In the genomic region with DNA sequence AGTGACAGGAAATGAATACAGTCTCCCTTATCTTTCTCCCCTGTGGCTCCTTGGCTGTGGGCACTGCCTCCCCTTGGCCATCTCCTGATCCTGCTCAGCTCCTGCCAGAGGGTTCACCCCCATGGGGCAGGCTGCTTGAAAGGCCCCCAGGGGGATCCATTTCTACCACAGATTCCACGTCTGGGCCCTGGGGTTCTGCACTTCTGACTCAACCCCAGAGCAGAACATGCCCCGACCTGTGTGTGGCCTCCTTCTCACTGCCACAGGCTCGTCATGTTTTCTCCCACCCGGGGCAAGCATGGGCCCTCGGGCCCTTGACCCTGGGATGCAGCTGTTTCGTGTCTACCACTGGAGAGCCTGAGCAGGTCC, we compare ENCODE assay signal across 21 cellular contexts.
DNase-seq lines count a peak whose midpoint lies in the region; ATAC-seq lines count a peak whose summit lies in the region.
"Had no signal": no experiment of that assay in that cellular context is flagged by ENCODE, and none has a peak within 500 bp of the region (broad histone marks: within the 10 kb centered on the region; RNA-seq: fewer than 3 reads in every experiment).

No MANE protein-coding gene starts in this region.

- no peaks in the 10 kb centered on the region for H3K27me3 ChIP-seq in BLaER1 treated with 17β-estradiol and CSF1 and Interleukin-3, amounts not matched to agents 10 nM and 100 nM
- H3K27me3 ChIP-seq in SJSA1 (replicated peaks), result no peaks in the 10 kb centered on the region

- no peak overlapping the region for H3K4me3 ChIP-seq in BLaER1 treated with 17β-estradiol and CSF1 and Interleukin-3, amounts not matched to agents 10 nM and 100 nM
- no peak overlapping the region for H3K4me3 ChIP-seq in SJSA1
- H3K4me3 ChIP-seq: smooth muscle cell had no signal

- peaks cover 50 to 59% (median 56%) of the 10 kb centered on the region in 10 experiments for H3K4me1 ChIP-seq in BLaER1 treated with 17β-estradiol and CSF1 and Interleukin-3, amounts not matched to agents 10 nM and 100 nM
- H3K4me1 ChIP-seq in SJSA1 (replicated peaks), result peaks cover 46% of the 10 kb centered on the region

- ATAC-seq in HG02571 (IDR thresholded peaks at IDR 0.05; ENCODE audit: unreplicated experiment), result peak; percentile 61
- ATAC-seq: CD8-positive, alpha-beta T cell; T-cell had no signal

- no peaks in the 10 kb centered on the region for H4K20me1 ChIP-seq in BLaER1 treated with 17β-estradiol and CSF1 and Interleukin-3, amounts not matched to agents 10 nM and 100 nM

- DNase-seq in SJSA1 (ENCODE audit: low read depth in 1 of 2, low spot score in 2 of 2), result peak; percentile 52 to 63
- DNase-seq in islet precursor cell, result peak; percentile 73
- DNase-seq in mucosa of gallbladder (ENCODE audit: low spot score), result no peak
- DNase-seq in NCI-H2171 treated with DMSO at 0.1 percent for 48 hours (lab: John Stamatoyannopoulos, UW), result no peak
- no peak for DNase-seq in activated CD4-positive, CD25-positive, alpha-beta regulatory T cell (lab: John Stamatoyannopoulos, UW)
- DNase-seq in COLO668 (lab: John Stamatoyannopoulos, UW; ENCODE audit: unreplicated experiment), result no peak
- DNase-seq: activated CD4-positive, alpha-beta T cell treated with anti-CD3 and anti-CD28 coated beads, Interleukin-2, amount 10 ng/mL, durations not matched to agents 7 days and 5 days; activated naive CD8-positive, alpha-beta T cell treated with anti-CD3 and anti-CD28 coated beads, Interleukin-2, amount 10 ng/mL, durations not matched to agents 7 days and 5 days; CD8-positive, alpha-beta T cell; cortex of kidney; immature natural killer cell; MV-4-11; NCI-H187; NCI-H446; RPMI8226; stimulated activated CD4-positive, alpha-beta T cell treated with anti-CD3 and anti-CD28 coated beads, Interleukin-2, amount 100 ng/mL, for 48 hours; stimulated activated naive CD4-positive, alpha-beta T cell treated with Interleukin-2 at 50 U/mL for 16 hours; T-cell had no signal

- H3K36me3 ChIP-seq in BLaER1 treated with 17β-estradiol and CSF1 and Interleukin-3, amounts not matched to agents 10 nM and 100 nM, result no peaks in the 10 kb centered on the region
- no peaks in the 10 kb centered on the region for H3K36me3 ChIP-seq in SJSA1

- H3K9me3 ChIP-seq in BLaER1 treated with 17β-estradiol and CSF1 and Interleukin-3, amounts not matched to agents 10 nM and 100 nM (replicated peaks in 1 of 11), result no peaks in the 10 kb centered on the region
- H3K9me3 ChIP-seq in SJSA1 (replicated peaks), result no peaks in the 10 kb centered on the region

- H3K27ac ChIP-seq in BLaER1 treated with 17β-estradiol and CSF1 and Interleukin-3, amounts not matched to agents 10 nM and 100 nM, result peak overlapping the region in 3 of 11 experiments; percentile 4 to 14 (median 8); a peak in 1 of 22 replicates
- 0 out of 2 replicates have a peak overlapping the region, but pooled peaks have one; percentile 8 for H3K27ac ChIP-seq in SJSA1

- peak overlapping the region; percentile 52 to 92 (median 69) for H3K4me2 ChIP-seq in BLaER1 treated with 17β-estradiol and CSF1 and Interleukin-3, amounts not matched to agents 10 nM and 100 nM
- H3K4me2 ChIP-seq: smooth muscle cell had no signal

- peak overlapping the region in 1 of 11 experiments; percentile 7; a peak in 1 of 22 replicates for H3K9ac ChIP-seq in BLaER1 treated with 17β-estradiol and CSF1 and Interleukin-3, amounts not matched to agents 10 nM and 100 nM

Comparison
In these comparisons a context has a peak if more than half of its experiments do, and no peak if none do; other contexts are left out.
1. DNase-seq: peak in SJSA1 (2 of 2) and islet precursor cell (single experiment); none in mucosa of gallbladder (single experiment), NCI-H2171 treated with DMSO at 0.1 percent for 48 hours (single experiment), activated CD4-positive, CD25-positive, alpha-beta regulatory T cell (0 of 4) and COLO668 (single experiment).